ENCODE assay signal across 1 cellular context in the genomic region with DNA sequence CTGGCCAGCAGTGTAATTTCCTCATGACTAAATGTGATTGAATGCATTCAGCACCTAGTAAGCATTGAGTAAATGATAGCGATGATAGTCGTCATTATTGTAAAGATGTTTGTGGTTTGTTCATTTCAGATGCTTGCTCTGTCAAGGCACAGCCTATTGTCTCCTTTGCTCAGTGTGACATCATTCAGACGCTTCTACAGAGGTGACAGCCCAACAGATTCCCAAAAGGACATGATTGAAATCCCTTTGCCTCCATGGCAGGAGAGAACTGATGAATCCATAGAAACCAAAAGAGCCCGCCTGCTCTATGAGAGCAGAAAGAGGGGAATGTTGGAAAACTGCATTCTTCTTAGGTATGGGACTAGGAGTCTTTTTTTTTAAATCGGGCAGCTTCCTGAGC.
A peak's percentile ranks its signal among the peaks of the same experiment; 100 is the strongest.
TF ChIP-seq lines count a peak whose summit lies in the region.

No MANE protein-coding gene starts in this region.

TF ChIP-seq in HepG2, 621 proteins besides CTCF, POLR2A, EP300 and RAD21:
- TF ChIP-seq ZNF460 (CRISPR knock-in tag; IDR thresholded peaks at IDR 0.05; ENCODE audit: borderline replicate concordance) (peak; percentile 25; the same call in 1 of the 2 replicates), ZNF496 (CRISPR knock-in tag; IDR thresholded peaks at IDR 0.05; ENCODE audit: insufficient replicate concordance) (no peak)
TF ChIP-seq in HepG2: peak in this region for 1.
